Comparison of ENCODE assay signal across 8 cellular contexts in genomic region chr1:7752512-7753417, GRCh38. TPM values are rescaled to one million over a fixed set of nuclear protein-coding genes. Genes with fewer than 3 reads are reported as not detected.
A peak's percentile ranks its signal among the peaks of the same experiment; 100 is the strongest.
DNase-seq lines count a peak whose midpoint lies in the region; ATAC-seq and TF ChIP-seq lines count a peak whose summit lies in the region.

No MANE protein-coding gene starts in this region.

- TF ChIP-seq CTCF in Caco-2 (IDR thresholded peaks at IDR 0.05; ENCODE audit: insufficient read depth in 1 of 2, low read depth in 1 of 2, low read length in 1 of 2, severe bottlenecking in 1 of 2, unreplicated experiment in 1 of 2) (peak; percentile 65 to 75), Panc1 (IDR thresholded peaks at IDR 0.05) (peak; percentile 87)

- in situ Hi-C loops in Panc1 (cut with HindIII; ENCODE audit: low pct_unique_long_range_greater_than_20kb, low sequenced_read_pairs), result no loop called here

- WGBS in urinary bladder, result 24% methylated on average over 18 of the region's 18 CpGs

- CTCF ChIA-PET in Caco-2 (lab: Charles Lee), result interaction anchor here (0.5 to 7.4 kb wide), 15 partner anchors 9 to 541 kb away, joined by 3 to 200 read pairs (median 3); partner anchors contain the start of gene PER3
- CTCF ChIA-PET in Panc1 (lab: Charles Lee), result interaction anchor here (0.5 to 5.3 kb wide), 10 partner anchors 9 to 594 kb away, joined by 3 to 135 read pairs (median 4); no protein-coding TSS in a partner anchor

- no peaks in the 10 kb centered on the region for H3K9me3 ChIP-seq in Caco-2
- H3K9me3 ChIP-seq in Panc1 (ENCODE audit: control insufficient read depth, insufficient read depth, low read depth, low read length), result no peaks in the 10 kb centered on the region

- H3K27me3 Mint-ChIP-seq in Caco-2 (ENCODE audit: insufficient read depth, unreplicated experiment), result no peaks in the 10 kb centered on the region

- H3K9me3 Mint-ChIP-seq in Caco-2 (ENCODE audit: unreplicated experiment), result no peaks in the 10 kb centered on the region
- no peaks in the 10 kb centered on the region for H3K9me3 Mint-ChIP-seq in activated naive CD4-positive, alpha-beta T cell treated with anti-CD3 and anti-CD28 coated beads, Interleukin-2, amount 50 U/mL, for 72 hours

- ATAC-seq in Panc1 (peak; percentile 84), GM19455 (IDR thresholded peaks at IDR 0.05; ENCODE audit: unreplicated experiment) (no peak)
- peak; percentile 33 to 47 for ATAC-seq in activated naive CD4-positive, alpha-beta T cell treated with anti-CD3 and anti-CD28 coated beads, Interleukin-2, amount 50 U/mL, for 72 hours

- H3K4me3 ChIP-seq in Caco-2 (ENCODE audit: low read depth, low read length) (peak overlapping the region; percentile 21; the same call in 1 of the 2 replicates), Panc1 (ENCODE audit: low read depth in 2 of 2, low read length in 2 of 2) (peak overlapping the region; percentile 2 to 21; a peak in 2 of 4 replicates), urinary bladder (ENCODE audit: low read depth, low read length) (peak overlapping the region; percentile 15)

- DNase-seq in Caco-2 (peak; percentile 43 to 62), HuH-7 (ENCODE audit: low spot score) (peak; percentile 28), Panc1 (ENCODE audit: low read depth, low spot score) (peak; percentile 50), glomerular endothelial cell (ENCODE audit: extremely low read depth, low read depth, low spot score) (peak; percentile 71), occipital lobe (lab: John Stamatoyannopoulos, UW) (peak; percentile 41)
- DNase-seq in activated naive CD4-positive, alpha-beta T cell treated with anti-CD3 and anti-CD28 coated beads, Interleukin-2, amount 50 U/mL, for 72 hours (ENCODE audit: low spot score in 2 of 2), result peak in 1 of 2 donors; percentile 30

- no peak overlapping the region for H3K27ac ChIP-seq in Panc1 (ENCODE audit: low read length)
- no peak overlapping the region for H3K27ac ChIP-seq in urinary bladder (ENCODE audit: low read depth)

- H3K36me3 ChIP-seq in Caco-2 (ENCODE audit: control insufficient read depth, insufficient read depth, low read length) (no peaks in the 10 kb centered on the region), Panc1 (ENCODE audit: control insufficient read depth, insufficient read depth, low read length) (no peaks in the 10 kb centered on the region), urinary bladder (ENCODE audit: insufficient read depth) (no peaks in the 10 kb centered on the region)

- intact Hi-C loops in Caco-2 (cut with micrococcal nuclease; ENCODE audit: unreplicated experiment), result loop anchor here (1.0 kb wide), 1 partner anchor 85 kb away; no protein-coding TSS in a partner anchor
- intact Hi-C loops in Panc1 (cut with micrococcal nuclease; ENCODE audit: unreplicated experiment), result loop anchor here (1.0 kb wide), 1 partner anchor 85 kb away; no protein-coding TSS in a partner anchor

- POLR2A ChIA-PET in Caco-2 (lab: Charles Lee), result interaction anchor here (0.6 to 1.1 kb wide), 3 partner anchors 49 to 207 kb away, joined by 3 read pairs; no protein-coding TSS in a partner anchor
- POLR2A ChIA-PET in Panc1 (lab: Charles Lee), result no interaction called here

- BruUV-seq in Caco-2 (replicated peaks; lab: Mats Ljungman, UMichigan) (no TSS peak), Panc1 (replicated peaks; lab: Mats Ljungman, UMichigan) (no TSS peak)

- no peaks in the 10 kb centered on the region for H3K4me1 ChIP-seq in Caco-2
- H3K4me1 ChIP-seq in Panc1 (ENCODE audit: control insufficient read depth, insufficient read depth, low read length), result peaks cover 3% of the 10 kb centered on the region; the same call in 1 of the 2 replicates
- no peaks in the 10 kb centered on the region for H3K4me1 ChIP-seq in urinary bladder (ENCODE audit: insufficient read depth)

- H3K4me3 Mint-ChIP-seq in Caco-2 (ENCODE audit: unreplicated experiment), result peak overlapping the region; percentile 57

- peaks cover 7% of the 10 kb centered on the region for H3K4me1 Mint-ChIP-seq in Caco-2 (ENCODE audit: low read depth, unreplicated experiment)

- no peaks in the 10 kb centered on the region for H3K36me3 Mint-ChIP-seq in Caco-2 (ENCODE audit: insufficient read depth, unreplicated experiment)
- no peaks in the 10 kb centered on the region for H3K36me3 Mint-ChIP-seq in activated naive CD4-positive, alpha-beta T cell treated with anti-CD3 and anti-CD28 coated beads, Interleukin-2, amount 50 U/mL, for 72 hours

- H3K27me3 ChIP-seq in Caco-2 (replicated peaks; ENCODE audit: control insufficient read depth, insufficient read depth, low read length), result no peaks in the 10 kb centered on the region
- H3K27me3 ChIP-seq in Panc1 (ENCODE audit: control insufficient read depth, insufficient read depth, low read length), result no peaks in the 10 kb centered on the region

- no peak overlapping the region for H3K27ac Mint-ChIP-seq in Caco-2 (ENCODE audit: unreplicated experiment)
- no peak overlapping the region for H3K27ac Mint-ChIP-seq in activated naive CD4-positive, alpha-beta T cell treated with anti-CD3 and anti-CD28 coated beads, Interleukin-2, amount 50 U/mL, for 72 hours

RNA-seq across cellular contexts. Expression of gene VAMP3, which starts 18.3 kb away (rescaled TPM):
- 71.8 and 77.8 TPM in 2 replicates for total RNA-seq in Caco-2 (2022)
- total RNA-seq in Panc1 (2021; ENCODE audit: unreplicated experiment), result 106 TPM
- 59.8 TPM for polyA plus RNA-seq in Panc1 (2012; ENCODE audit: insufficient read length)
- 10 to 100 TPM; 20.4 to 28.5 TPM for total RNA-seq in activated naive CD4-positive, alpha-beta T cell treated with anti-CD3 and anti-CD28 coated beads, Interleukin-2, amount 50 U/mL, for 72 hours
- 199 and 205 TPM in 2 replicates for total RNA-seq in glomerular endothelial cell
- total RNA-seq in occipital lobe, result 39.5 TPM
- 104 TPM for total RNA-seq in urinary bladder
- 92.4 TPM for polyA plus RNA-seq in urinary bladder

RNA-seq across cellular contexts. Expression of gene PER3, which starts 31.3 kb away (rescaled TPM):
- total RNA-seq in Caco-2 (2022), result 24.4 and 27.4 TPM in 2 replicates
- 17.0 TPM for total RNA-seq in Panc1 (2021; ENCODE audit: unreplicated experiment)
- 5.0 TPM for polyA plus RNA-seq in Panc1 (2012; ENCODE audit: insufficient read length)
- 1 to 10 TPM; 3.5 to 7.5 TPM for total RNA-seq in activated naive CD4-positive, alpha-beta T cell treated with anti-CD3 and anti-CD28 coated beads, Interleukin-2, amount 50 U/mL, for 72 hours
- total RNA-seq in glomerular endothelial cell, result 2.1 and 4.8 TPM in 2 replicates
- total RNA-seq in occipital lobe, result 3.3 TPM
- total RNA-seq in urinary bladder, result 16.2 TPM
- polyA plus RNA-seq in urinary bladder, result 19.2 TPM
